In genomic region chr3:172711457-172711800, GRCh38 we compare ENCODE assay signal across 8 cellular contexts. TPM values are rescaled to one million over a fixed set of nuclear protein-coding genes. Genes with fewer than 3 reads are reported as not detected.
DNase-seq lines count a peak whose midpoint lies in the region; ATAC-seq and TF ChIP-seq lines count a peak whose summit lies in the region.

No MANE protein-coding gene starts in this region.

- H3K27ac ChIP-seq in angular gyrus (ENCODE audit: low read depth, low read length) (peak overlapping the region; percentile 93), liver (ENCODE audit: low read depth in 1 of 2, low read length in 2 of 2) (peak overlapping the region; percentile 72 to 80), upper lobe of right lung (peak overlapping the region; percentile 91)

- no peak for TF ChIP-seq RAD21 in liver (IDR thresholded peaks at IDR 0.05)

- peak overlapping the region in 1 of 2 donors; percentile 73 for H3K9ac ChIP-seq in liver (ENCODE audit: low read depth in 1 of 2, low read length in 2 of 2)

- TF ChIP-seq CTCF in liver (IDR thresholded peaks at IDR 0.05; ENCODE audit: low read depth, low read length, missing input control) (no peak), upper lobe of right lung (IDR thresholded peaks at IDR 0.05) (no peak)

- intact Hi-C loops in upper lobe of right lung (cut with DNase I), result no loop called here

- 7% methylated on average over 2 of the region's 2 CpGs for WGBS in liver

- no peaks in the 10 kb centered on the region for H3K9me3 ChIP-seq in liver (ENCODE audit: control insufficient read depth in 4 of 4, low read length in 3 of 4)
- no peaks in the 10 kb centered on the region for H3K9me3 ChIP-seq in upper lobe of right lung

- H3K4me1 ChIP-seq in liver (ENCODE audit: control insufficient read depth in 4 of 4, insufficient read depth in 4 of 4, low read length in 3 of 4), result peaks cover 0 to 19% (median 9%) of the 10 kb centered on the region in 4 donors
- peaks cover 7% of the 10 kb centered on the region for H3K4me1 ChIP-seq in upper lobe of right lung

- ATAC-seq in upper lobe of right lung, result peak; percentile 25

- H3K36me3 ChIP-seq in liver (ENCODE audit: control insufficient read depth in 4 of 4, insufficient read depth in 3 of 4, low read depth in 1 of 4, low read length in 3 of 4) (no peaks in the 10 kb centered on the region), upper lobe of right lung (no peaks in the 10 kb centered on the region)

- H3K4me3 ChIP-seq in liver (ENCODE audit: low read depth in 1 of 3, low read length in 3 of 3), result peak overlapping the region; percentile 77 to 92 (median 92)
- H3K4me3 ChIP-seq in upper lobe of right lung, result peak overlapping the region; percentile 88

- H3K27me3 ChIP-seq in liver (ENCODE audit: control insufficient read depth in 4 of 4, insufficient read depth in 4 of 4, low read length in 3 of 4), result no peaks in the 10 kb centered on the region
- H3K27me3 ChIP-seq in upper lobe of right lung, result no peaks in the 10 kb centered on the region

- DNase-seq in SIG-M5 treated with dmso at 0.1 percent for 504 hours (lab: John Stamatoyannopoulos, UW; ENCODE audit: unreplicated experiment), result peak; percentile 86
- no peak for DNase-seq in SIG-M5 (lab: John Stamatoyannopoulos, UW)
- peak; percentile 59 for DNase-seq in LoVo (ENCODE audit: low spot score)
- DNase-seq in upper lobe of right lung, result no peak
- DNase-seq in stimulated activated CD4-positive, alpha-beta T cell treated with anti-CD3 and anti-CD28 coated beads, Interleukin-4, amount 100 ng/mL, for 4 hours, result no peak
- no peak for DNase-seq in DMS153 (lab: John Stamatoyannopoulos, UW)

TF ChIP-seq in liver, 16 proteins besides CTCF, POLR2A, EP300 and RAD21:
- no peak for TF ChIP-seq NR2F2 (IDR thresholded peaks at IDR 0.05)
TF ChIP-seq in liver: peak in this region for 0.

RNA-seq across cellular contexts. Expression of gene NCEH1, which starts 0.6 kb away (rescaled TPM):
- total RNA-seq in liver, result 10 to 100 TPM in 1 of 2 donors, 1 to 10 TPM in 1; 2.9 to 32.3 TPM
- polyA plus RNA-seq in liver, result 1 to 10 TPM; 1.1 to 2.0 TPM
- 62.1 TPM for total RNA-seq in upper lobe of right lung

RNA-seq across cellular contexts. Expression of gene ECT2, which starts 39.1 kb away (rescaled TPM):
- total RNA-seq in liver (10 to 100 TPM in 1 of 2 donors, 1 to 10 TPM in 1; 2.9 to 32.4 TPM), upper lobe of right lung (12.2 TPM)
- polyA plus RNA-seq in liver, result 1 to 10 TPM; 1.5 to 2.2 TPM

Comparison
In these comparisons a context has a peak if more than half of its experiments do, and no peak if none do; other contexts are left out.
1. DNase-seq: peak in SIG-M5 treated with dmso at 0.1 percent for 504 hours (single experiment) and LoVo (single experiment); none in SIG-M5 (single experiment), upper lobe of right lung (single experiment), stimulated activated CD4-positive, alpha-beta T cell treated with anti-CD3 and anti-CD28 coated beads, Interleukin-4, amount 100 ng/mL, for 4 hours (0 of 2) and DMS153 (single experiment).
2. Peak in every context shown above with its lines, with median percentiles within 50 percentile points of each other: H3K27ac ChIP-seq.